Comparison of ENCODE assay signal across 12 cellular contexts in genomic region chr5:96567188-96567587, GRCh38.
A peak's percentile ranks its signal among the peaks of the same experiment; 100 is the strongest.
DNase-seq lines count a peak whose midpoint lies in the region; ATAC-seq, FAIRE-seq and TF ChIP-seq lines count a peak whose summit lies in the region.
"Had no signal": no experiment of that assay in that cellular context is flagged by ENCODE, and none has a peak within 500 bp of the region (broad histone marks: within the 10 kb centered on the region; RNA-seq: fewer than 3 reads in every experiment).

No MANE protein-coding gene starts in this region.

- H3K27ac Mint-ChIP-seq in activated CD4-positive, alpha-beta T cell treated with anti-CD3 and anti-CD28 coated beads, Interleukin-2, amount 10 ng/mL, durations not matched to agents 24 days and 14 days, result no peak overlapping the region

- no peak overlapping the region for H3K27ac ChIP-seq in K562 (ENCODE audit: extremely low read depth, low read depth, low read length)
- peak overlapping the region; percentile 76 for H3K27ac ChIP-seq in osteoblast (ENCODE audit: low read depth, low read length)
- H3K27ac ChIP-seq: pancreas, vagina had no signal

- no peaks in the 10 kb centered on the region for H3K9me3 Mint-ChIP-seq in activated CD4-positive, alpha-beta T cell treated with anti-CD3 and anti-CD28 coated beads, Interleukin-2, amount 10 ng/mL, durations not matched to agents 24 days and 14 days

- no peaks in the 10 kb centered on the region for H4K20me1 ChIP-seq in Loucy (ENCODE audit: insufficient read depth, low read length, poor library complexity, severe bottlenecking)
- no peaks in the 10 kb centered on the region for H4K20me1 ChIP-seq in K562 (replicated peaks; ENCODE audit: control insufficient read depth, insufficient read depth, low read length)
- H4K20me1 ChIP-seq in osteoblast (ENCODE audit: insufficient read depth, low read length), result no peaks in the 10 kb centered on the region

- ATAC-seq in K562 (no peak), sciatic nerve (no peak)
- ATAC-seq: pancreas had no signal

- H3K36me3 Mint-ChIP-seq in activated CD4-positive, alpha-beta T cell treated with anti-CD3 and anti-CD28 coated beads, Interleukin-2, amount 10 ng/mL, durations not matched to agents 24 days and 14 days (ENCODE audit: low read depth), result no peaks in the 10 kb centered on the region

- H3K27me3 ChIP-seq in Loucy (ENCODE audit: insufficient read depth, low read length, poor library complexity, severe bottlenecking) (no peaks in the 10 kb centered on the region), K562 (ENCODE audit: control insufficient read depth in 2 of 2, insufficient read depth in 2 of 2, low read length in 2 of 2) (peaks cover 0 to 5% of the 10 kb centered on the region in 2 experiments; a peak in 2 of 5 replicates), osteoblast (ENCODE audit: insufficient read depth, low read length) (no peaks in the 10 kb centered on the region)
- H3K27me3 ChIP-seq: pancreas, vagina had no signal

- no peak for TF ChIP-seq CTCF in Loucy (conservative IDR thresholded peaks at IDR 0.05; ENCODE audit: low read length)
- TF ChIP-seq CTCF in K562 (IDR thresholded peaks at IDR 0.05 in 2 of 3, conservative IDR thresholded peaks at IDR 0.05 in 1 of 3; ENCODE audit: insufficient read depth in 2 of 3, low read depth in 1 of 3, low read length in 3 of 3), result no peak
- TF ChIP-seq CTCF in osteoblast (IDR thresholded peaks at IDR 0.05; ENCODE audit: extremely low read depth, low read depth, low read length), result no peak

- no peak for FAIRE-seq in K562 (lab: Jason Lieb, UNC)
- FAIRE-seq: pancreas had no signal

- no TSS peak for BruUV-seq in K562 (replicated peaks; lab: Mats Ljungman, UMichigan)

- intact Hi-C loops in activated CD4-positive, alpha-beta T cell treated with anti-CD3 and anti-CD28 coated beads, Interleukin-2, amount 10 ng/mL, durations not matched to agents 24 days and 14 days (cut with micrococcal nuclease), result no loop called here
- intact Hi-C loops in K562 (cut with micrococcal nuclease), result no loop called here
- intact Hi-C loops in sciatic nerve (cut with DNase I), result no loop called here

- CTCF ChIA-PET in K562 (lab: Yijun Ruan, JAX; ENCODE audit: low intra/inter-chr PET ratio), result no interaction called here

- DNase-seq in activated CD4-positive, alpha-beta T cell treated with anti-CD3 and anti-CD28 coated beads, Interleukin-2, amount 10 ng/mL, durations not matched to agents 24 days and 14 days, result no peak
- DNase-seq in activated CD4-positive, alpha-beta T cell treated with anti-CD3 and anti-CD28 coated beads for 4 hours, result no peak
- DNase-seq in K562 (ENCODE audit: extremely low read depth in 1 of 4, low spot score in 3 of 4) (no peak), osteoblast (ENCODE audit: insufficient read length, low spot score, missing footprints) (no peak), NCI-H1048 (lab: John Stamatoyannopoulos, UW) (no peak), sciatic nerve (ENCODE audit: low spot score) (no peak), Ammon's horn (ENCODE audit: low spot score) (no peak)
- DNase-seq: cortex of kidney, NCI-H2029, pancreas had no signal

- H3K4me2 ChIP-seq in Loucy (ENCODE audit: low read depth, low read length, poor library complexity, severe bottlenecking) (peak overlapping the region; percentile 62), K562 (ENCODE audit: insufficient read depth, low read length) (no peak overlapping the region), osteoblast (ENCODE audit: insufficient read depth, low read length) (peak overlapping the region; percentile 52)

- H3K9ac ChIP-seq in Loucy (ENCODE audit: low read depth, low read length, poor library complexity, severe bottlenecking) (peak overlapping the region; percentile 43), K562 (ENCODE audit: insufficient read depth in 1 of 2, low read depth in 2 of 2, low read length in 2 of 2) (no peak overlapping the region)

- POLR2A ChIA-PET in K562 (lab: Yijun Ruan, JAX), result interaction anchor here (0.6 kb wide), 1 partner anchor 50 kb away, joined by 3 read pairs; no protein-coding TSS in a partner anchor

- no peaks in the 10 kb centered on the region for H3K36me3 ChIP-seq in Loucy (ENCODE audit: insufficient read depth, low read length)
- H3K36me3 ChIP-seq in K562 (ENCODE audit: control insufficient read depth, insufficient read depth, low read length), result no peaks in the 10 kb centered on the region
- H3K36me3 ChIP-seq in osteoblast (ENCODE audit: insufficient read depth, low read length), result no peaks in the 10 kb centered on the region
- H3K36me3 ChIP-seq: pancreas, vagina had no signal

- peak overlapping the region; percentile 53 for H2AFZ ChIP-seq in Loucy (ENCODE audit: low read length)
- H2AFZ ChIP-seq in K562 (ENCODE audit: low read depth, low read length), result no peak overlapping the region
- H2AFZ ChIP-seq in osteoblast (ENCODE audit: low read length), result no peak overlapping the region

- TF ChIP-seq RAD21 in K562 (CRISPR knock-in tag; conservative IDR thresholded peaks at IDR 0.05 in 1 of 2, IDR thresholded peaks at IDR 0.05 in 1 of 2), result no peak

- H3K9me2 ChIP-seq in Loucy (replicated peaks; ENCODE audit: low read depth, low read length), result no peaks in the 10 kb centered on the region

- no peaks in the 10 kb centered on the region for H3F3A ChIP-seq in Loucy (ENCODE audit: low read depth)

- peaks cover 17% of the 10 kb centered on the region for H3K27me3 Mint-ChIP-seq in activated CD4-positive, alpha-beta T cell treated with anti-CD3 and anti-CD28 coated beads, Interleukin-2, amount 10 ng/mL, durations not matched to agents 24 days and 14 days

- H3K4me1 ChIP-seq in Loucy (ENCODE audit: insufficient read depth, low read length, poor library complexity, severe bottlenecking) (peaks cover 33% of the 10 kb centered on the region), K562 (replicated peaks in 1 of 2; ENCODE audit: control insufficient read depth in 2 of 2, insufficient read depth in 2 of 2, low read length in 2 of 2) (no peaks in the 10 kb centered on the region), osteoblast (ENCODE audit: insufficient read depth, low read length) (peaks cover 49% of the 10 kb centered on the region)

- H3K79me2 ChIP-seq in Loucy (ENCODE audit: insufficient read depth, low read length), result no peaks in the 10 kb centered on the region
- no peaks in the 10 kb centered on the region for H3K79me2 ChIP-seq in K562 (ENCODE audit: control insufficient read depth, insufficient read depth, low read length)
- no peaks in the 10 kb centered on the region for H3K79me2 ChIP-seq in osteoblast (ENCODE audit: insufficient read depth, low read length)

- TF ChIP-seq POLR2A in K562 (conservative IDR thresholded peaks at IDR 0.05), result no peak

- 2% methylated on average over 5 of the region's 5 CpGs for WGBS in K562 (ENCODE audit: insufficient coverage, low coverage, missing lambda C conversion rate)

- in situ Hi-C loops in K562 (cut with MboI), result no loop called here

- no peaks in the 10 kb centered on the region for H3K9me1 ChIP-seq in K562 (ENCODE audit: control insufficient read depth, insufficient read depth, low read length)

- peaks cover 14% of the 10 kb centered on the region for H3K4me1 Mint-ChIP-seq in activated CD4-positive, alpha-beta T cell treated with anti-CD3 and anti-CD28 coated beads, Interleukin-2, amount 10 ng/mL, durations not matched to agents 24 days and 14 days

- no peak for TF ChIP-seq EP300 in K562 (IDR thresholded peaks at IDR 0.05; ENCODE audit: low read length)

- H3K4me3 ChIP-seq in Loucy (ENCODE audit: low read length, poor library complexity, severe bottlenecking) (peak overlapping the region; percentile 43), K562 (no peak overlapping the region), osteoblast (ENCODE audit: insufficient read depth, low read length) (no peak overlapping the region)
- H3K4me3 ChIP-seq: pancreas, vagina had no signal

- H3K9me3 ChIP-seq in Loucy (ENCODE audit: insufficient read depth, low read depth, low read length) (no peaks in the 10 kb centered on the region), K562 (replicated peaks; ENCODE audit: control insufficient read depth, insufficient read depth, low read depth, low read length) (no peaks in the 10 kb centered on the region), osteoblast (ENCODE audit: low read depth, low read length) (no peaks in the 10 kb centered on the region)
- H3K9me3 ChIP-seq: pancreas, vagina had no signal

- peak overlapping the region; percentile 3 for H3K4me3 Mint-ChIP-seq in activated CD4-positive, alpha-beta T cell treated with anti-CD3 and anti-CD28 coated beads, Interleukin-2, amount 10 ng/mL, durations not matched to agents 24 days and 14 days

TF ChIP-seq in K562, 482 proteins besides CTCF, POLR2A, EP300 and RAD21:
- TF ChIP-seq MEIS2 (IDR thresholded peaks at IDR 0.05; ENCODE audit: partially characterized antibody), result peak; percentile 4
- TF ChIP-seq NEUROD1 (IDR thresholded peaks at IDR 0.05; ENCODE audit: borderline replicate concordance, low read depth, low read length, partially characterized antibody), result no peak
- TF ChIP-seq CHD1 (IDR thresholded peaks at IDR 0.05; ENCODE audit: low read length), result no peak
TF ChIP-seq in K562: peak in this region for 1.
